In genomic region chr2:237140689-237141285, GRCh38 we compare ENCODE assay signal across 18 cellular contexts.
"Had no signal": no experiment of that assay in that cellular context is flagged by ENCODE, and none has a peak within 500 bp of the region (broad histone marks: within the 10 kb centered on the region; RNA-seq: fewer than 3 reads in every experiment).

No MANE protein-coding gene starts in this region.

- H3K79me2 ChIP-seq: parathyroid adenoma had no signal

- H3K9me3 ChIP-seq: adrenal gland, SJCRH30, testis had no signal

- DNase-seq: activated CD4-positive, alpha-beta T cell treated with anti-CD3 and anti-CD28 coated beads, Interleukin-2, amount 50 U/mL, for 48 hours; activated CD4-positive, CD25-positive, alpha-beta regulatory T cell treated with anti-CD3 and anti-CD28 coated beads, Interleukin-2, amount 50 U/mL, for 72 hours; activated naive CD4-positive, alpha-beta T cell; cerebellar nuclear complex; endodermal cell; erythroblast; head of caudate nucleus; left cardiac atrium; SJCRH30; SW 1271; T-helper 9 cell had no signal

- H3K4me1 ChIP-seq: adrenal gland, parathyroid adenoma, testis had no signal

- H3K36me3 ChIP-seq: adrenal gland, SJCRH30 had no signal

- H3K27me3 ChIP-seq: adrenal gland, SJCRH30, testis had no signal

- H3K27me3 Mint-ChIP-seq: brain; stimulated activated memory B cell treated with anti-CD40 and anti-IgM and Interleukin-4, amounts not matched to agents 10 μg/mL and 1 μg/mL and 100 μg/mL, for 72 hours had no signal

- H3K36me3 Mint-ChIP-seq: brain had no signal

- H3K9me3 Mint-ChIP-seq: dendritic cell treated with granulocyte-macrophage colony-stimulating factor and Interleukin-4, amounts not matched to agents 40 ng/mL and 50 ng/mL, for 4 days had no signal

- H3K27ac Mint-ChIP-seq: activated T-helper 1 cell treated with anti-CD3 and anti-CD28 coated beads, Interleukin-12 subunit alpha, Interleukin-12 subunit beta, Interleukin-2, Interleukin-4 antibody, amounts not matched to agents 30 ng/mL and 10 ng/mL and 1 ng/mL, durations not matched to agents 14 hours and 24 hours and 36 hours; dendritic cell treated with granulocyte-macrophage colony-stimulating factor and Interleukin-4, amounts not matched to agents 40 ng/mL and 50 ng/mL, for 4 days; endodermal cell; stimulated activated memory B cell treated with anti-CD40 and anti-IgM and Interleukin-4, amounts not matched to agents 10 μg/mL and 1 μg/mL and 100 μg/mL, for 72 hours had no signal

- H2AFZ ChIP-seq: parathyroid adenoma had no signal

- ATAC-seq: stimulated activated memory B cell treated with anti-CD40 and anti-IgM and Interleukin-4, amounts not matched to agents 10 μg/mL and 1 μg/mL and 100 μg/mL, for 72 hours had no signal

- H3K4me1 Mint-ChIP-seq: stimulated activated memory B cell treated with anti-CD40 and anti-IgM and Interleukin-4, amounts not matched to agents 10 μg/mL and 1 μg/mL and 100 μg/mL, for 72 hours had no signal

- H3K4me3 Mint-ChIP-seq: activated T-helper 1 cell treated with anti-CD3 and anti-CD28 coated beads, Interleukin-12 subunit alpha, Interleukin-12 subunit beta, Interleukin-2, Interleukin-4 antibody, amounts not matched to agents 30 ng/mL and 10 ng/mL and 1 ng/mL, durations not matched to agents 14 hours and 24 hours and 36 hours; brain; dendritic cell treated with granulocyte-macrophage colony-stimulating factor and Interleukin-4, amounts not matched to agents 40 ng/mL and 50 ng/mL, for 4 days; endodermal cell; stimulated activated memory B cell treated with anti-CD40 and anti-IgM and Interleukin-4, amounts not matched to agents 10 μg/mL and 1 μg/mL and 100 μg/mL, for 72 hours had no signal

- H3K4me3 ChIP-seq: adrenal gland, SJCRH30, testis had no signal

- H3K27ac ChIP-seq: adrenal gland, parathyroid adenoma, SJCRH30 had no signal

- H3K9ac ChIP-seq: parathyroid adenoma had no signal
